ENCODE assay signal across 2 cellular contexts in genomic region chr7:75773958-75774357, GRCh38.
TF ChIP-seq lines count a peak whose summit lies in the region.

No MANE protein-coding gene starts in this region.

TF ChIP-seq in HEK293, 187 proteins besides CTCF, POLR2A, EP300 and RAD21:
- peak; percentile 57; the same call in 1 of the 2 replicates for TF ChIP-seq ZNF664 (tag by site-specific recombination; IDR thresholded peaks at IDR 0.05)

TF ChIP-seq in K562, 482 proteins besides CTCF, POLR2A, EP300 and RAD21:
- TF ChIP-seq PKNOX1 (IDR thresholded peaks at IDR 0.05), result peak; percentile 92
